Comparison of ENCODE assay signal across 10 cellular contexts in the genomic region with DNA sequence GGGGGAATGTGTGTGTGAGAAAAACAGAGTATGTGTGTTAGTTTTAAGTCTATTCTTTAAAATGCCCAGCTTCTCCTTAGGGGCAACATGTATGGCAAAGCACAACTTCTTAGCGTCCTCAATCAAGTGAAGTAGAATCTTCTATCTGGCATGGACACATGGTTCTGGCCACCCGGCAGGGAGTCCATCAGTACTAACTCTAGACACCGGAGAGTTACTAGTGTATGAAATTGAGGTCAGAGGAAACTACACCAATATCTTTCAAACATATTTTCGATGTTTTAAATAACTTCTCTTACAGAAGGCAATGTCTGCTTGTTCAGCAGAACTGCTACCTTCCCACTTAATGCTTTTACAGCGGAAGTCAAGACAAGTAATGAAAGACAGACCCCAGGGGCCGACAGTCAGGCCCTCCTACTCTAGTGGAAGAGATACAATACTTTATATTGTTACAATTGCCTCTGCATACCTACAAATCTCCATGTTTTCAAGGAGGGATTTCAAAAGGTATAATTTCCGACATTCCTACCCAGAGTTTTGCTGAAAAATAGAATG.
DNase-seq lines count a peak whose midpoint lies in the region; ATAC-seq, FAIRE-seq and TF ChIP-seq lines count a peak whose summit lies in the region.
"Had no signal": no experiment of that assay in that cellular context is flagged by ENCODE, and none has a peak within 500 bp of the region (broad histone marks: within the 10 kb centered on the region; RNA-seq: fewer than 3 reads in every experiment).

No MANE protein-coding gene starts in this region.

- H3K36me3 Mint-ChIP-seq in activated naive CD4-positive, alpha-beta T cell treated with anti-CD3 and anti-CD28 coated beads for 36 hours (ENCODE audit: low read depth): peaks cover 31% of the 10 kb centered on the region

- in situ Hi-C loops in GM12878 (cut with MboI): no loop called here

- peaks cover 97% of the 10 kb centered on the region for H3K4me1 Mint-ChIP-seq in activated naive CD4-positive, alpha-beta T cell treated with anti-CD3 and anti-CD28 coated beads for 36 hours (ENCODE audit: low read depth)

- no peak for FAIRE-seq in GM12878 (lab: Jason Lieb, UNC)

- no peak for ATAC-seq in GM12878
- ATAC-seq in HG03342 (IDR thresholded peaks at IDR 0.05; ENCODE audit: unreplicated experiment): no peak

- WGBS in GM12878 (ENCODE audit: insufficient coverage, insufficient replicate concordance, low lambda C conversion rate, missing lambda C conversion rate): 14% methylated on average over 7 of the region's 7 CpGs
- WGBS in mesodermal cell (ENCODE audit: insufficient coverage in 2 of 2), 2 experiments: 90 to 100% methylated on average over 1 to 2 of the region's 7 CpGs
- WGBS in thyroid gland, 2 donors: 71 to 79% methylated on average over 7 of the region's 7 CpGs

- no peaks in the 10 kb centered on the region for H3K27me3 Mint-ChIP-seq in activated naive CD4-positive, alpha-beta T cell treated with anti-CD3 and anti-CD28 coated beads for 36 hours (ENCODE audit: low read depth)

- peak overlapping the region; percentile 49 for H3K4me2 ChIP-seq in GM12878 (ENCODE audit: control insufficient read depth, insufficient read depth)

- RAD21 ChIA-PET in GM12878 (lab: Charles Lee; ENCODE audit: unreplicated experiment): interaction anchor here (2.7 to 4.3 kb wide), 4 partner anchors 10 to 26 kb away, joined by 18 to 79 read pairs (median 21); no protein-coding TSS in a partner anchor

- no peak for TF ChIP-seq EP300 in GM12878 (IDR thresholded peaks at IDR 0.05; ENCODE audit: borderline replicate concordance in 1 of 2, control insufficient read depth in 1 of 2, low read depth in 2 of 2, low read length in 2 of 2)

- H3K27me3 ChIP-seq in GM12878 (replicated peaks in 1 of 2; ENCODE audit: control insufficient read depth in 2 of 2, insufficient read depth in 2 of 2, low read length in 1 of 2) (no peaks in the 10 kb centered on the region), thyroid gland (no peaks in the 10 kb centered on the region)

- H3K36me3 ChIP-seq in GM12878 (ENCODE audit: control insufficient read depth in 2 of 2, insufficient read depth in 2 of 2, low read length in 1 of 2) (peaks cover 2 to 4% of the 10 kb centered on the region in 2 experiments; a peak in 2 of 4 replicates), mesodermal cell (ENCODE audit: control insufficient read depth, insufficient read depth, low read length) (peaks cover 30% of the 10 kb centered on the region), thyroid gland (no peaks in the 10 kb centered on the region)

- CTCF ChIA-PET in activated naive CD4-positive, alpha-beta T cell treated with anti-CD3 and anti-CD28 coated beads for 36 hours (lab: Charles Lee): interaction anchor here (0.5 to 5.8 kb wide), 5 partner anchors 13 to 571 kb away, joined by 3 to 54 read pairs (median 3); no protein-coding TSS in a partner anchor
- CTCF ChIA-PET in GM12878 (lab: Yijun Ruan, JAX): interaction anchor here (0.6 to 15.6 kb wide), 7 partner anchors 11 to 133 kb away, joined by 3 to 407 read pairs (median 4); partner anchors contain the start of gene RNF216

- H4K20me1 ChIP-seq in GM12878 (ENCODE audit: control insufficient read depth, insufficient read depth): no peaks in the 10 kb centered on the region

- peak overlapping the region; percentile 59 for H3K27ac Mint-ChIP-seq in activated naive CD4-positive, alpha-beta T cell treated with anti-CD3 and anti-CD28 coated beads for 36 hours

- SMC1A ChIA-PET in GM12878 (lab: Charles Lee; ENCODE audit: uncharacterized antibody, unreplicated experiment): interaction anchor here (2.9 to 7.1 kb wide), 6 partner anchors 11 to 197 kb away, joined by 12 to 106 read pairs (median 16); no protein-coding TSS in a partner anchor

- H3K9me3 ChIP-seq in GM12878 (replicated peaks; ENCODE audit: control insufficient read depth, insufficient read depth, low read length) (no peaks in the 10 kb centered on the region), mesodermal cell (ENCODE audit: control insufficient read depth, low read length) (no peaks in the 10 kb centered on the region), thyroid gland (no peaks in the 10 kb centered on the region)

- intact Hi-C loops in activated naive CD4-positive, alpha-beta T cell treated with anti-CD3 and anti-CD28 coated beads for 36 hours (cut with micrococcal nuclease): loop anchor here (10.0 kb wide), 2 partner anchors 947 to 1503 kb away; no protein-coding TSS in a partner anchor
- intact Hi-C loops in GM12878 (cut with micrococcal nuclease; ENCODE audit: unreplicated experiment) (no loop called here), thyroid gland (cut with DNase I) (no loop called here)

- no peak overlapping the region for H2AFZ ChIP-seq in GM12878 (ENCODE audit: control insufficient read depth, low read depth, low read length)

- TF ChIP-seq CTCF in GM12878 (IDR thresholded peaks at IDR 0.05 in 2 of 3, conservative IDR thresholded peaks at IDR 0.05 in 1 of 3; ENCODE audit: control insufficient read depth in 2 of 3, extremely low read depth in 1 of 3, insufficient read depth in 1 of 3, low read depth in 3 of 3, low read length in 3 of 3) (no peak), thyroid gland (IDR thresholded peaks at IDR 0.05) (no peak)

- peaks cover 2% of the 10 kb centered on the region for H3K9me3 Mint-ChIP-seq in activated naive CD4-positive, alpha-beta T cell treated with anti-CD3 and anti-CD28 coated beads for 36 hours

- BruUV-seq in GM12878 (replicated peaks; lab: Mats Ljungman, UMichigan): no TSS peak

- H3K27ac ChIP-seq in GM12878 (ENCODE audit: control insufficient read depth, insufficient read depth): peak overlapping the region; percentile 94
- peak overlapping the region; percentile 94 for H3K27ac ChIP-seq in mesodermal cell (ENCODE audit: low read depth, low read length, severe bottlenecking)
- peak overlapping the region; percentile 85 to 95 (median 93) for H3K27ac ChIP-seq in thyroid gland

- H3K9ac ChIP-seq in GM12878 (ENCODE audit: control insufficient read depth, insufficient read depth, low read length): no peak overlapping the region; the same call in none of the 2 replicates

- H3K79me2 ChIP-seq in GM12878 (ENCODE audit: control insufficient read depth, insufficient read depth, low read length): peaks cover 71% of the 10 kb centered on the region

- H3K4me3 ChIP-seq in GM12878: peak overlapping the region; percentile 59; the same call in 1 of the 2 replicates
- no peak overlapping the region for H3K4me3 ChIP-seq in mesodermal cell (ENCODE audit: extremely low read depth, insufficient read depth, low read length, poor library complexity, severe bottlenecking)
- no peak overlapping the region for H3K4me3 ChIP-seq in thyroid gland (replicated peaks in 1 of 3)

- POLR2A ChIA-PET in GM12878 (lab: Charles Lee): interaction anchor here (0.7 to 5.4 kb wide), 7 partner anchors 10 to 111 kb away, joined by 3 to 39 read pairs (median 11); no protein-coding TSS in a partner anchor

- no peak for DNase-seq in activated naive CD4-positive, alpha-beta T cell treated with anti-CD3 and anti-CD28 coated beads for 36 hours
- DNase-seq in activated naive CD4-positive, alpha-beta T cell treated with anti-CD3 and anti-CD28 coated beads, Interleukin-2, amount 50 U/mL, for 16 hours: no peak
- DNase-seq in GM12878 (ENCODE audit: low read depth, low spot score) (no peak), thyroid gland (no peak), NCI-H2029 treated with DMSO at 0.1 percent for 48 hours (lab: John Stamatoyannopoulos, UW) (no peak), COLO829 (ENCODE audit: low spot score) (no peak)
- DNase-seq: activated CD8-positive, alpha-beta memory T cell treated with anti-CD3 and anti-CD28 coated beads for 24 hours; AML-193 had no signal

- H3K4me3 Mint-ChIP-seq in activated naive CD4-positive, alpha-beta T cell treated with anti-CD3 and anti-CD28 coated beads for 36 hours: no peak overlapping the region

- TF ChIP-seq POLR2A in GM12878 (IDR thresholded peaks at IDR 0.05; ENCODE audit: low read depth, low read length) (no peak), thyroid gland (IDR thresholded peaks at IDR 0.05) (no peak)

- H3K4me1 ChIP-seq in GM12878 (ENCODE audit: control insufficient read depth, insufficient read depth, low read length) (peaks cover 68% of the 10 kb centered on the region), mesodermal cell (ENCODE audit: control insufficient read depth, insufficient read depth, low read length, poor library complexity, severe bottlenecking) (peaks cover 60% of the 10 kb centered on the region), thyroid gland (peaks cover 51 to 68% of the 10 kb centered on the region in 2 donors)

- no peak for TF ChIP-seq RAD21 in GM12878 (IDR thresholded peaks at IDR 0.05; ENCODE audit: insufficient read depth, low read depth, low read length)

TF ChIP-seq in GM12878, 131 proteins besides CTCF, POLR2A, EP300 and RAD21:
- TF ChIP-seq, protein P1, sequence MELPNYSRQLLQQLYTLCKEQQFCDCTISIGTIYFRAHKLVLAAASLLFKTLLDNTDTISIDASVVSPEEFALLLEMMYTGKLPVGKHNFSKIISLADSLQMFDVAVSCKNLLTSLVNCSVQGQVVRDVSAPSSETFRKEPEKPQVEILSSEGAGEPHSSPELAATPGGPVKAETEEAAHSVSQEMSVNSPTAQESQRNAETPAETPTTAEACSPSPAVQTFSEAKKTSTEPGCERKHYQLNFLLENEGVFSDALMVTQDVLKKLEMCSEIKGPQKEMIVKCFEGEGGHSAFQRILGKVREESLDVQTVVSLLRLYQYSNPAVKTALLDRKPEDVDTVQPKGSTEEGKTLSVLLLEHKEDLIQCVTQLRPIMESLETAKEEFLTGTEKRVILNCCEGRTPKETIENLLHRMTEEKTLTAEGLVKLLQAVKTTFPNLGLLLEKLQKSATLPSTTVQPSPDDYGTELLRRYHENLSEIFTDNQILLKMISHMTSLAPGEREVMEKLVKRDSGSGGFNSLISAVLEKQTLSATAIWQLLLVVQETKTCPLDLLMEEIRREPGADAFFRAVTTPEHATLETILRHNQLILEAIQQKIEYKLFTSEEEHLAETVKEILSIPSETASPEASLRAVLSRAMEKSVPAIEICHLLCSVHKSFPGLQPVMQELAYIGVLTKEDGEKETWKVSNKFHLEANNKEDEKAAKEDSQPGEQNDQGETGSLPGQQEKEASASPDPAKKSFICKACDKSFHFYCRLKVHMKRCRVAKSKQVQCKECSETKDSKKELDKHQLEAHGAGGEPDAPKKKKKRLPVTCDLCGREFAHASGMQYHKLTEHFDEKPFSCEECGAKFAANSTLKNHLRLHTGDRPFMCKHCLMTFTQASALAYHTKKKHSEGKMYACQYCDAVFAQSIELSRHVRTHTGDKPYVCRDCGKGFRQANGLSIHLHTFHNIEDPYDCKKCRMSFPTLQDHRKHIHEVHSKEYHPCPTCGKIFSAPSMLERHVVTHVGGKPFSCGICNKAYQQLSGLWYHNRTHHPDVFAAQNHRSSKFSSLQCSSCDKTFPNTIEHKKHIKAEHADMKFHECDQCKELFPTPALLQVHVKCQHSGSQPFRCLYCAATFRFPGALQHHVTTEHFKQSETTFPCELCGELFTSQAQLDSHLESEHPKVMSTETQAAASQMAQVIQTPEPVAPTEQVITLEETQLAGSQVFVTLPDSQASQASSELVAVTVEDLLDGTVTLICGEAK (IDR thresholded peaks at IDR 0.05; ENCODE audit: borderline replicate concordance): no peak
- TF ChIP-seq POLR2AphosphoS5 (IDR thresholded peaks at IDR 0.05; ENCODE audit: low read length): 0 out of 2 replicates have a peak, but pooled peaks have one; percentile 1
TF ChIP-seq in GM12878: peak in this region for 1.
